Comparison of ENCODE assay signal across 1 cellular context in genomic region chr2:6992821-6993228, GRCh38.
TF ChIP-seq lines count a peak whose summit lies in the region.

No MANE protein-coding gene starts in this region.

TF ChIP-seq in endothelial cell of umbilical vein, 7 proteins besides CTCF, POLR2A, EP300 and RAD21 (continued from another document):
- TF ChIP-seq MAX (IDR thresholded peaks at IDR 0.05; ENCODE audit: insufficient read depth, insufficient read length) (no peak), JUN (IDR thresholded peaks at IDR 0.05; ENCODE audit: borderline replicate concordance, insufficient read depth, insufficient read length, low read depth) (no peak), MYC (IDR thresholded peaks at IDR 0.05; ENCODE audit: low read depth, low read length) (no peak), GATA2 (IDR thresholded peaks at IDR 0.05; ENCODE audit: insufficient read depth, insufficient read length, low read depth, low read length) (no peak), EZH2 (IDR thresholded peaks at IDR 0.05; ENCODE audit: borderline replicate concordance, low read depth, low read length, severe bottlenecking) (no peak)
